In the genomic region with DNA sequence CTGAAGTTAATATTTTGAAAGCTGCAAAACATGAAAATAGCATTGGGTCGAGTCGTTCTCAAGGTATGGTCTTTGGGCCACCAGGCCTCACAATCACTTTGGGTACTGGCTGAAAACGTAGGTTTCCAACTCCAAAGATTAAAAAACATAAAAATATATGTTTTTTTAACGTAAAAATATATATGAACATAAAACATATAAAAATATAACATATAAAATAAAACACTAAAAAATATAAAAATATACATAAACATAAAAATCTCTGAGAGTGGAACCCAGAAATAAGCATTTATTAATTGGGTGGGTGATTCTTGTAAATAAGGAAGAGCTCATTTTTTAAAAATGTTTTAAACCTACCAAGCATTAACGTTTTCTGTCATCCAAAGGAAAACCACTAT, we compare ENCODE assay signal across 8 cellular contexts. TPM values are rescaled to one million over a fixed set of nuclear protein-coding genes. Genes with fewer than 3 reads are reported as not detected.
DNase-seq lines count a peak whose midpoint lies in the region; ATAC-seq and TF ChIP-seq lines count a peak whose summit lies in the region.

No MANE protein-coding gene starts in this region.

- intact Hi-C loops in activated CD4-positive, alpha-beta memory T cell treated with anti-CD3 and anti-CD28 coated beads for 36 hours (cut with micrococcal nuclease), result loop anchor here (5.0 to 10.0 kb wide), 6 partner anchors 134 to 451 kb away; partner anchors contain the start of gene UGDH
- intact Hi-C loops in right cardiac atrium (cut with DNase I), result loop anchor here (5.0 to 10.0 kb wide), 6 partner anchors 79 to 514 kb away; partner anchors contain the start of genes UBE2K (in 3 of the 4), N4BP2 (in 1 of the 4) and UGDH (in 1 of the 4)

- H3K27ac ChIP-seq in right cardiac atrium (ENCODE audit: low read length) (peak overlapping the region; percentile 93), smooth muscle cell (ENCODE audit: low read depth) (peak overlapping the region; percentile 49)

- H3F3A ChIP-seq in smooth muscle cell (ENCODE audit: low read depth), result peaks cover 4% of the 10 kb centered on the region

- peak overlapping the region; percentile 99 for H3K27ac Mint-ChIP-seq in activated CD4-positive, alpha-beta memory T cell treated with anti-CD3 and anti-CD28 coated beads for 36 hours

- peak overlapping the region; percentile 98 for H2AFZ ChIP-seq in smooth muscle cell (ENCODE audit: low read depth)

- H3K9me3 Mint-ChIP-seq in activated CD4-positive, alpha-beta memory T cell treated with anti-CD3 and anti-CD28 coated beads for 36 hours, result no peaks in the 10 kb centered on the region

- peaks cover 28% of the 10 kb centered on the region for H4K20me1 ChIP-seq in smooth muscle cell (ENCODE audit: low read depth)

- peak overlapping the region; percentile 94 for H3K4me3 Mint-ChIP-seq in activated CD4-positive, alpha-beta memory T cell treated with anti-CD3 and anti-CD28 coated beads for 36 hours

- H3K79me2 ChIP-seq in smooth muscle cell (ENCODE audit: low read depth), result peaks cover 35% of the 10 kb centered on the region

- H3K27me3 ChIP-seq in HAP-1 (ENCODE audit: low read depth), result no peaks in the 10 kb centered on the region
- H3K27me3 ChIP-seq in right cardiac atrium (ENCODE audit: control insufficient read depth, insufficient read depth), result no peaks in the 10 kb centered on the region
- H3K27me3 ChIP-seq in smooth muscle cell (ENCODE audit: low read depth), result no peaks in the 10 kb centered on the region

- CTCF ChIA-PET in activated CD4-positive, alpha-beta memory T cell treated with anti-CD3 and anti-CD28 coated beads for 36 hours (lab: Charles Lee), result interaction anchor here (0.8 to 2.2 kb wide), 19 partner anchors 11 to 509 kb away, joined by 3 to 6 read pairs (median 3); partner anchors contain the start of gene UBE2K

- WGBS in right cardiac atrium, result 20% methylated on average over 5 of the region's 5 CpGs
- WGBS in smooth muscle cell (ENCODE audit: low lambda C conversion rate), result 37% methylated on average over 5 of the region's 5 CpGs

- peaks cover 32% of the 10 kb centered on the region for H3K4me1 Mint-ChIP-seq in activated CD4-positive, alpha-beta memory T cell treated with anti-CD3 and anti-CD28 coated beads for 36 hours (ENCODE audit: low read depth)

- H3K9me3 ChIP-seq in HAP-1 (no peaks in the 10 kb centered on the region), right cardiac atrium (ENCODE audit: control insufficient read depth, low read length) (no peaks in the 10 kb centered on the region), smooth muscle cell (replicated peaks; ENCODE audit: low read depth) (no peaks in the 10 kb centered on the region)

- POLR2A ChIA-PET in activated CD4-positive, alpha-beta memory T cell treated with anti-CD3 and anti-CD28 coated beads for 36 hours (lab: Charles Lee), result interaction anchor here (1.5 kb wide), 1 partner anchor 78 kb away, joined by 6 read pairs; the partner anchor contains the start of gene N4BP2

- no peaks in the 10 kb centered on the region for H3K27me3 Mint-ChIP-seq in activated CD4-positive, alpha-beta memory T cell treated with anti-CD3 and anti-CD28 coated beads for 36 hours

- TF ChIP-seq CTCF in smooth muscle cell (IDR thresholded peaks at IDR 0.05; ENCODE audit: borderline replicate concordance, insufficient read depth, poor library complexity, severe bottlenecking), result no peak

- H3K36me3 ChIP-seq in HAP-1 (replicated peaks) (peaks cover 35% of the 10 kb centered on the region), smooth muscle cell (ENCODE audit: low read depth) (no peaks in the 10 kb centered on the region)

- ATAC-seq in right cardiac atrium (no peak), HG03139 (IDR thresholded peaks at IDR 0.05; ENCODE audit: unreplicated experiment) (no peak), GM18519 (IDR thresholded peaks at IDR 0.05; ENCODE audit: low FRiP score, unreplicated experiment) (no peak)

- H3K4me1 ChIP-seq in HAP-1 (peaks cover 13% of the 10 kb centered on the region), right cardiac atrium (ENCODE audit: control insufficient read depth, insufficient read depth, low read length) (no peaks in the 10 kb centered on the region), smooth muscle cell (ENCODE audit: low read depth) (peaks cover 17% of the 10 kb centered on the region)

- in situ Hi-C loops in HAP-1 (cut with MboI; ENCODE audit: low sequenced_read_pairs), result loop anchor here (10.0 kb wide), 1 partner anchor 514 kb away; no protein-coding TSS in a partner anchor

- H3K9ac ChIP-seq in smooth muscle cell (ENCODE audit: low read depth), result peak overlapping the region; percentile 52

- H3K36me3 Mint-ChIP-seq in activated CD4-positive, alpha-beta memory T cell treated with anti-CD3 and anti-CD28 coated beads for 36 hours, result peaks cover 19% of the 10 kb centered on the region

- H3K4me3 ChIP-seq in HAP-1 (peak overlapping the region; percentile 26), right cardiac atrium (ENCODE audit: low read length) (peak overlapping the region; percentile 98), smooth muscle cell (peak overlapping the region; percentile 97)

- peak overlapping the region; percentile 84 for H3K4me2 ChIP-seq in smooth muscle cell

- DNase-seq in HAP-1 (ENCODE audit: low spot score in 2 of 2) (no peak), right cardiac atrium (no peak), smooth muscle cell (lab: John Stamatoyannopoulos, UW; ENCODE audit: unreplicated experiment) (no peak), SW 1271 (lab: John Stamatoyannopoulos, UW) (no peak), dedifferentiated amniotic fluid mesenchymal stem cell (ENCODE audit: extremely low spot score) (no peak)
- no peak for DNase-seq in activated CD4-positive, alpha-beta memory T cell treated with anti-CD3 and anti-CD28 coated beads for 36 hours

RNA-seq across cellular contexts. Expression of gene PDS5A, which starts 0.7 kb away (rescaled TPM):
- 100 to 1,000 TPM; 101 to 103 TPM for total RNA-seq in activated CD4-positive, alpha-beta memory T cell treated with anti-CD3 and anti-CD28 coated beads for 36 hours
- total RNA-seq in right cardiac atrium (10 to 100 TPM; 30.0 to 37.3 (median 36.5) TPM), smooth muscle cell (57.5 and 61.3 TPM in 2 replicates)
- polyA plus RNA-seq in right cardiac atrium (13.9 TPM), smooth muscle cell (18.3 and 19.4 TPM in 2 replicates)

Comparison
In these comparisons a context has a peak if more than half of its experiments do, and no peak if none do; other contexts are left out.
1. H3K4me3 ChIP-seq: peak in every context shown above with its lines; median percentile 98 in right cardiac atrium; 97 in smooth muscle cell; 26 in HAP-1.